ENCODE assay signal across 29 cellular contexts in the genomic region with DNA sequence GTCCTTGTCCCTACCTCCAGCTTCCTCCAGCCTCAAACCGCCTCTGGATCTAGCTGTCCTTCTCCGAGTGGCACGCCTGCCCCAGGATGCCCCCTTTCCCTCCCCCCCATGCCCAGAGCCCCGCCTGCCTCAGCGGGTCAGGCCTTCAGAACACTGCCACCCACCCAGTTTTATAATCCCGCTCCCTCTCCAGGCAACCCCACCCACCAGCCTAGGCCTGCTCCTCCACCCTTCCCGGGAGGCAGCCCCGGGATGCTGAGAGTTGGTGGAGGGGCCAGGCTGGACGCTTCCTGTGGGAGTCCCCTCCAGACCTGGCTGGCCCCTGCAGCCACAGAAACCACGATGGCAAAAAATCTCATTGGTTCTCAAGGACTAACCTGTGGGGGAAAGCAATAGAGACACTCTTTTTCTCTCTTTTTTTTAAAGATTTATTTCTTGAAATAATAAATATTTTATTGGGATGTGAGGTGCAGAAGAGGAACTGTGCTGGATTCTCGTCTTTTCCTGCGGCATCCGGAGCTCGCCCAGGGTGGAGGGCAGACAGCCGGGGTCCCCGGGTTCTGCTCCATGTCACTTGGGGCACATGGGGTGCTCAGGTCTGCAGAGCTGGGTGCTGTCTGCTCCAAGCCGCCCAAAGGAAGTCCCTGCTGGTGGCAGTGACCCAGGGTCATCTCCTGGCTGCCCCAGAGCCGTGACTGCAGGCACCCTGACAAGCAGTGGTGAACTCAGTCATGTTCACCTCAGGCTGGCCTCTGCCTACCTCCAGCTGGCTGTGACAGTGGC.
"Had no signal": no experiment of that assay in that cellular context is flagged by ENCODE, and none has a peak within 500 bp of the region (broad histone marks: within the 10 kb centered on the region; RNA-seq: fewer than 3 reads in every experiment).

No MANE protein-coding gene starts in this region.

- H3K9me3 Mint-ChIP-seq: activated CD4-positive, alpha-beta memory T cell treated with anti-CD3 and anti-CD28 coated beads for 36 hours; activated naive CD4-positive, alpha-beta T cell treated with anti-CD3 and anti-CD28 coated beads, Interleukin-2, amount 10 ng/mL, durations not matched to agents 7 days and 5 days; activated naive CD4-positive, alpha-beta T cell treated with anti-CD3 and anti-CD28 coated beads, Interleukin-2, amount 50 U/mL, for 72 hours; activated naive CD8-positive, alpha-beta T cell treated with anti-CD3 and anti-CD28 coated beads, Interleukin-2, amount 10 ng/mL, durations not matched to agents 7 days and 5 days; activated T-helper 1 cell treated with anti-CD3 and anti-CD28 coated beads, Interleukin-12 subunit alpha, Interleukin-12 subunit beta, Interleukin-2, Interleukin-4 antibody, amounts not matched to agents 30 ng/mL and 10 ng/mL and 1 ng/mL, durations not matched to agents 14 hours and 24 hours and 36 hours; activated T-helper 2 cell treated with anti-CD3 and anti-CD28 coated beads, Interferon-gamma antibody, Interleukin-2, Interleukin-4, amounts not matched to agents 10 μg/mL and 5 μg/mL and 100 μg/mL, durations not matched to agents 14 hours and 24 hours and 36 hours; central memory CD8-positive, alpha-beta T cell; dendritic cell treated with granulocyte-macrophage colony-stimulating factor and Interleukin-4, amounts not matched to agents 40 ng/mL and 50 ng/mL, for 4 days; endodermal cell; WTC11 had no signal

- H3K27ac ChIP-seq: ascending aorta, breast epithelium, cardiac muscle cell, coronary artery, heart left ventricle had no signal

- H3K4me1 Mint-ChIP-seq: activated CD8-positive, alpha-beta memory T cell treated with anti-CD3 and anti-CD28 coated beads, Interleukin-2, amount 10 ng/mL, durations not matched to agents 7 days and 5 days; activated naive CD4-positive, alpha-beta T cell treated with anti-CD3 and anti-CD28 coated beads, Interleukin-2, amount 10 ng/mL, durations not matched to agents 7 days and 5 days; activated naive CD8-positive, alpha-beta T cell treated with anti-CD3 and anti-CD28 coated beads, Interleukin-2, amount 10 ng/mL, durations not matched to agents 7 days and 5 days; central memory CD8-positive, alpha-beta T cell; endodermal cell; WTC11 had no signal

- H3K27ac Mint-ChIP-seq: activated CD4-positive, alpha-beta memory T cell treated with anti-CD3 and anti-CD28 coated beads for 36 hours; activated CD8-positive, alpha-beta memory T cell treated with anti-CD3 and anti-CD28 coated beads, Interleukin-2, amount 10 ng/mL, durations not matched to agents 7 days and 5 days; activated CD8-positive, alpha-beta T cell treated with anti-CD3 and anti-CD28 coated beads, Interleukin-2, amount 10 ng/mL, durations not matched to agents 7 days and 5 days; activated naive CD4-positive, alpha-beta T cell treated with anti-CD3 and anti-CD28 coated beads, Interleukin-2, amount 10 ng/mL, durations not matched to agents 7 days and 5 days; activated naive CD4-positive, alpha-beta T cell treated with anti-CD3 and anti-CD28 coated beads, Interleukin-2, amount 50 U/mL, for 72 hours; activated naive CD8-positive, alpha-beta T cell treated with anti-CD3 and anti-CD28 coated beads, Interleukin-2, amount 10 ng/mL, durations not matched to agents 7 days and 5 days; activated T-helper 1 cell treated with anti-CD3 and anti-CD28 coated beads, Interleukin-12 subunit alpha, Interleukin-12 subunit beta, Interleukin-2, Interleukin-4 antibody, amounts not matched to agents 30 ng/mL and 10 ng/mL and 1 ng/mL, durations not matched to agents 14 hours and 24 hours and 36 hours; activated T-helper 2 cell treated with anti-CD3 and anti-CD28 coated beads, Interferon-gamma antibody, Interleukin-2, Interleukin-4, amounts not matched to agents 10 μg/mL and 5 μg/mL and 100 μg/mL, durations not matched to agents 14 hours and 24 hours and 36 hours; dendritic cell treated with granulocyte-macrophage colony-stimulating factor and Interleukin-4, amounts not matched to agents 40 ng/mL and 50 ng/mL, for 4 days; endodermal cell; WTC11 had no signal

- H3K4me1 ChIP-seq: ascending aorta, heart left ventricle had no signal

- H3K4me3 Mint-ChIP-seq: activated CD4-positive, alpha-beta memory T cell treated with anti-CD3 and anti-CD28 coated beads for 36 hours; activated CD8-positive, alpha-beta memory T cell treated with anti-CD3 and anti-CD28 coated beads, Interleukin-2, amount 10 ng/mL, durations not matched to agents 7 days and 5 days; activated CD8-positive, alpha-beta T cell treated with anti-CD3 and anti-CD28 coated beads, Interleukin-2, amount 10 ng/mL, durations not matched to agents 7 days and 5 days; activated naive CD4-positive, alpha-beta T cell treated with anti-CD3 and anti-CD28 coated beads, Interleukin-2, amount 10 ng/mL, durations not matched to agents 7 days and 5 days; activated naive CD8-positive, alpha-beta T cell treated with anti-CD3 and anti-CD28 coated beads, Interleukin-2, amount 10 ng/mL, durations not matched to agents 7 days and 5 days; activated T-helper 1 cell treated with anti-CD3 and anti-CD28 coated beads, Interleukin-12 subunit alpha, Interleukin-12 subunit beta, Interleukin-2, Interleukin-4 antibody, amounts not matched to agents 30 ng/mL and 10 ng/mL and 1 ng/mL, durations not matched to agents 14 hours and 24 hours and 36 hours; brain; central memory CD8-positive, alpha-beta T cell; dendritic cell treated with granulocyte-macrophage colony-stimulating factor and Interleukin-4, amounts not matched to agents 40 ng/mL and 50 ng/mL, for 4 days; endodermal cell; WTC11 had no signal

- DNase-seq: activated CD4-positive, alpha-beta memory T cell treated with anti-CD3 and anti-CD28 coated beads for 36 hours; activated CD4-positive, alpha-beta T cell treated with anti-CD3 and anti-CD28 coated beads for 48 hours; activated CD8-positive, alpha-beta memory T cell treated with anti-CD3 and anti-CD28 coated beads, Interleukin-2, amount 10 ng/mL, durations not matched to agents 7 days and 5 days; activated CD8-positive, alpha-beta memory T cell treated with anti-CD3 and anti-CD28 coated beads, Interleukin-2, amount 50 U/mL, for 4 hours; activated CD8-positive, alpha-beta T cell treated with anti-CD3 and anti-CD28 coated beads, Interleukin-2, amount 10 ng/mL, durations not matched to agents 7 days and 5 days; activated effector memory CD4-positive, alpha-beta T cell treated with anti-CD3 and anti-CD28 coated beads, Interleukin-2, amount 50 U/mL, for 16 hours; activated naive CD4-positive, alpha-beta T cell; activated naive CD4-positive, alpha-beta T cell treated with anti-CD3 and anti-CD28 coated beads, Interleukin-2, amount 10 ng/mL, durations not matched to agents 7 days and 5 days; activated naive CD8-positive, alpha-beta T cell treated with anti-CD3 and anti-CD28 coated beads, Interleukin-2, amount 10 ng/mL, durations not matched to agents 7 days and 5 days; activated T-cell treated with anti-CD3 and anti-CD28 coated beads, Interleukin-2, amount 50 U/mL, for 1 hour; activated T-cell treated with anti-CD3 and anti-CD28 coated beads, Interleukin-2, amount 50 U/mL, for 48 hours; dorsolateral prefrontal cortex; effector memory CD4-positive, alpha-beta T cell; endodermal cell; foreskin fibroblast; T-helper 2 cell had no signal

- H3K9me3 ChIP-seq: ascending aorta, breast epithelium, heart left ventricle had no signal

- H3K27me3 ChIP-seq: ascending aorta, breast epithelium, cardiac muscle cell, dorsolateral prefrontal cortex had no signal

- H3K4me3 ChIP-seq: ascending aorta, breast epithelium, cardiac muscle cell, coronary artery, dorsolateral prefrontal cortex, heart left ventricle had no signal

- H3K36me3 Mint-ChIP-seq: activated CD4-positive, alpha-beta memory T cell treated with anti-CD3 and anti-CD28 coated beads for 36 hours; activated CD8-positive, alpha-beta memory T cell treated with anti-CD3 and anti-CD28 coated beads, Interleukin-2, amount 10 ng/mL, durations not matched to agents 7 days and 5 days; activated naive CD4-positive, alpha-beta T cell treated with anti-CD3 and anti-CD28 coated beads, Interleukin-2, amount 10 ng/mL, durations not matched to agents 7 days and 5 days; activated naive CD4-positive, alpha-beta T cell treated with anti-CD3 and anti-CD28 coated beads, Interleukin-2, amount 50 U/mL, for 72 hours; activated naive CD8-positive, alpha-beta T cell treated with anti-CD3 and anti-CD28 coated beads, Interleukin-2, amount 10 ng/mL, durations not matched to agents 7 days and 5 days; brain; WTC11 had no signal

- H3K27me3 Mint-ChIP-seq: activated CD4-positive, alpha-beta memory T cell treated with anti-CD3 and anti-CD28 coated beads for 36 hours; activated CD8-positive, alpha-beta memory T cell treated with anti-CD3 and anti-CD28 coated beads, Interleukin-2, amount 10 ng/mL, durations not matched to agents 7 days and 5 days; activated naive CD4-positive, alpha-beta T cell treated with anti-CD3 and anti-CD28 coated beads, Interleukin-2, amount 10 ng/mL, durations not matched to agents 7 days and 5 days; activated naive CD8-positive, alpha-beta T cell treated with anti-CD3 and anti-CD28 coated beads, Interleukin-2, amount 10 ng/mL, durations not matched to agents 7 days and 5 days; brain; central memory CD8-positive, alpha-beta T cell; dendritic cell treated with granulocyte-macrophage colony-stimulating factor and Interleukin-4, amounts not matched to agents 40 ng/mL and 50 ng/mL, for 4 days had no signal

- H3K36me3 ChIP-seq: ascending aorta, breast epithelium, cardiac muscle cell, heart left ventricle had no signal

- ATAC-seq: activated CD8-positive, alpha-beta memory T cell treated with anti-CD3 and anti-CD28 coated beads, Interleukin-2, amount 10 ng/mL, durations not matched to agents 7 days and 5 days; activated CD8-positive, alpha-beta T cell treated with anti-CD3 and anti-CD28 coated beads, Interleukin-2, amount 10 ng/mL, durations not matched to agents 7 days and 5 days; activated naive CD4-positive, alpha-beta T cell treated with anti-CD3 and anti-CD28 coated beads, Interleukin-2, amount 50 U/mL, for 72 hours; esophagus mucosa; heart left ventricle; WTC11 had no signal
